12 cellular contexts compared by ENCODE assay signal in genomic region chr4:151905197-151905596, GRCh38.
A peak's percentile ranks its signal among the peaks of the same experiment; 100 is the strongest.
DNase-seq lines count a peak whose midpoint lies in the region; ATAC-seq and TF ChIP-seq lines count a peak whose summit lies in the region.
"Had no signal": no experiment of that assay in that cellular context is flagged by ENCODE, and none has a peak within 500 bp of the region (broad histone marks: within the 10 kb centered on the region; RNA-seq: fewer than 3 reads in every experiment).

No MANE protein-coding gene starts in this region.

- CTCF ChIA-PET in GM10248 (lab: Yijun Ruan, JAX) = interaction anchor here (1.0 to 1.3 kb wide), 3 partner anchors 12 to 29 kb away, joined by 3 to 4 read pairs (median 3); no protein-coding TSS in a partner anchor

- ATAC-seq in HG02623 (IDR thresholded peaks at IDR 0.05; ENCODE audit: unreplicated experiment) = peak; percentile 94
- peak; percentile 95 for ATAC-seq in HG03432 (IDR thresholded peaks at IDR 0.05; ENCODE audit: unreplicated experiment)
- ATAC-seq: HCT116 had no signal

- TF ChIP-seq CTCF in GM10248 (IDR thresholded peaks at IDR 0.05; ENCODE audit: control extremely low read depth, extremely low read depth, low read depth, missing control alignments) = no peak

- DNase-seq in GM10248 (ENCODE audit: extremely low spot score) (peak; percentile 49), GM19240 (ENCODE audit: insufficient read length, low spot score) (peak; percentile 38), NCI-H774 (lab: John Stamatoyannopoulos, UW) (no peak), substantia nigra (lab: John Stamatoyannopoulos, UW) (no peak), A172 (ENCODE audit: low spot score) (no peak)
- DNase-seq in activated CD8-positive, alpha-beta memory T cell treated with anti-CD3 and anti-CD28 coated beads, Interleukin-2, amount 50 U/mL, for 48 hours = no peak
- DNase-seq: activated T-cell treated with anti-CD3 and anti-CD28 coated beads for 4 hours, DMS79 treated with DMSO at 0.1 percent for 48 hours, T-helper 9 cell had no signal

- POLR2A ChIA-PET in GM10248 (lab: Yijun Ruan, JAX) = no interaction called here

- no peak overlapping the region for H3K27ac ChIP-seq in substantia nigra (ENCODE audit: low read depth, low read length, poor library complexity, severe bottlenecking)

Comparison
In these comparisons a context has a peak if more than half of its experiments do, and no peak if none do; other contexts are left out.
1. DNase-seq: peak in GM10248 (single experiment) and GM19240 (single experiment); none in NCI-H774 (single experiment), activated CD8-positive, alpha-beta memory T cell treated with anti-CD3 and anti-CD28 coated beads, Interleukin-2, amount 50 U/mL, for 48 hours (single experiment), substantia nigra (0 of 49) and A172 (single experiment).